In genomic region chr19:13951799-13952153, GRCh38 we compare ENCODE assay signal across 8 cellular contexts. TPM values are rescaled to one million over a fixed set of nuclear protein-coding genes. Genes with fewer than 3 reads are reported as not detected.
DNase-seq lines count a peak whose midpoint lies in the region; ATAC-seq, FAIRE-seq and TF ChIP-seq lines count a peak whose summit lies in the region.

No MANE protein-coding gene starts in this region.

- peaks cover 20% of the 10 kb centered on the region for H3K36me3 Mint-ChIP-seq in CD4-positive, alpha-beta T cell (ENCODE audit: low read depth)
- H3K36me3 Mint-ChIP-seq in naive B cell: no peaks in the 10 kb centered on the region

- H4K20me1 ChIP-seq in GM12878 (ENCODE audit: control insufficient read depth, insufficient read depth): no peaks in the 10 kb centered on the region

- no peak for TF ChIP-seq CTCF in CD4-positive, alpha-beta T cell (IDR thresholded peaks at IDR 0.05)
- TF ChIP-seq CTCF in HEK293 (tag by site-specific recombination; IDR thresholded peaks at IDR 0.05) (no peak), GM12878 (IDR thresholded peaks at IDR 0.05 in 2 of 3, conservative IDR thresholded peaks at IDR 0.05 in 1 of 3; ENCODE audit: control insufficient read depth in 2 of 3, extremely low read depth in 1 of 3, insufficient read depth in 1 of 3, low read depth in 3 of 3, low read length in 3 of 3) (no peak)

- no peaks in the 10 kb centered on the region for H3K9me3 Mint-ChIP-seq in CD4-positive, alpha-beta T cell
- H3K9me3 Mint-ChIP-seq in naive B cell: no peaks in the 10 kb centered on the region

- H3K4me3 ChIP-seq in HEK293 (ENCODE audit: low read depth, low read length): peak overlapping the region; percentile 37
- H3K4me3 ChIP-seq in GM12878: peak overlapping the region; percentile 61

- RAD21 ChIA-PET in GM12878 (lab: Charles Lee; ENCODE audit: unreplicated experiment): interaction anchor here (0.7 to 3.2 kb wide), 7 partner anchors 35 to 92 kb away, joined by 3 to 21 read pairs (median 6); partner anchors contain the start of genes IL27RA and RFX1

- H3K4me3 Mint-ChIP-seq in CD4-positive, alpha-beta T cell: peak overlapping the region; percentile 100
- H3K4me3 Mint-ChIP-seq in naive B cell: peak overlapping the region; percentile 89 to 98 (median 96)

- peaks cover 13% of the 10 kb centered on the region for H3K4me1 Mint-ChIP-seq in CD4-positive, alpha-beta T cell (ENCODE audit: low read depth)
- peaks cover 12 to 21% (median 19%) of the 10 kb centered on the region in 3 donors for H3K4me1 Mint-ChIP-seq in naive B cell

- H3K27ac Mint-ChIP-seq in CD4-positive, alpha-beta T cell: peak overlapping the region; percentile 97
- H3K27ac Mint-ChIP-seq in naive B cell: peak overlapping the region; percentile 88 to 98 (median 95)

- H3K4me2 ChIP-seq in GM12878 (ENCODE audit: control insufficient read depth, insufficient read depth): peak overlapping the region; percentile 95

- FAIRE-seq in GM12878 (lab: Jason Lieb, UNC): no peak

- in situ Hi-C loops in GM12878 (cut with MboI) (no loop called here), G401 (cut with HindIII; ENCODE audit: low sequenced_read_pairs) (no loop called here)

- no peak for TF ChIP-seq POLR2A in GM12878 (IDR thresholded peaks at IDR 0.05; ENCODE audit: low read depth, low read length)

- no peaks in the 10 kb centered on the region for H3K27me3 Mint-ChIP-seq in CD4-positive, alpha-beta T cell
- H3K27me3 Mint-ChIP-seq in naive B cell: no peaks in the 10 kb centered on the region

- SMC1A ChIA-PET in GM12878 (lab: Charles Lee; ENCODE audit: uncharacterized antibody, unreplicated experiment): interaction anchor here (1.0 to 2.1 kb wide), 3 partner anchors 46 to 91 kb away, joined by 3 to 9 read pairs (median 5); partner anchors contain the start of genes BRME1 and CC2D1A

- peak; percentile 3 for ATAC-seq in CD4-positive, alpha-beta T cell (ENCODE audit: poor library complexity)
- ATAC-seq in GM12878 (peak; percentile 1; the same call in 2 of the 3 replicates), naive B cell (ENCODE audit: low read depth in 2 of 2) (no peak), HG03196 (IDR thresholded peaks at IDR 0.05; ENCODE audit: unreplicated experiment) (no peak)

- peak overlapping the region; percentile 87 for H2AFZ ChIP-seq in GM12878 (ENCODE audit: control insufficient read depth, low read depth, low read length)

- H3K4me1 ChIP-seq in HEK293 (ENCODE audit: control insufficient read depth, insufficient read depth, low read length) (no peaks in the 10 kb centered on the region), GM12878 (ENCODE audit: control insufficient read depth, insufficient read depth, low read length) (peaks cover 11% of the 10 kb centered on the region)

- peak overlapping the region; percentile 51 for H3K27ac ChIP-seq in CD4-positive, alpha-beta T cell (ENCODE audit: low read depth, low read length)
- H3K27ac ChIP-seq in HEK293 (ENCODE audit: extremely low read depth, low read depth, low read length): no peak overlapping the region
- no peak overlapping the region for H3K27ac ChIP-seq in GM12878 (ENCODE audit: control insufficient read depth, insufficient read depth)

- BruUV-seq in GM12878 (replicated peaks; lab: Mats Ljungman, UMichigan): no TSS peak

- no peaks in the 10 kb centered on the region for H3K9me3 ChIP-seq in CD4-positive, alpha-beta T cell (ENCODE audit: control insufficient read depth, low read length)
- H3K9me3 ChIP-seq in HEK293 (ENCODE audit: control insufficient read depth, insufficient read depth, low read depth, low read length) (no peaks in the 10 kb centered on the region), GM12878 (replicated peaks; ENCODE audit: control insufficient read depth, insufficient read depth, low read length) (no peaks in the 10 kb centered on the region)

- intact Hi-C loops in CD4-positive, alpha-beta T cell (cut with DNase I, micrococcal nuclease): loop anchor here (1.0 to 5.0 kb wide), 9 partner anchors 35 to 129 kb away; partner anchors contain the start of genes IL27RA (in 2 of the 2), RFX1 (in 2 of the 2), BRME1 (in 1 of the 2) and CC2D1A (in 1 of the 2)
- intact Hi-C loops in GM12878 (cut with micrococcal nuclease; ENCODE audit: unreplicated experiment): loop anchor here (1.0 to 5.0 kb wide), 3 partner anchors 36 to 81 kb away; partner anchors contain the start of gene IL27RA

- TF ChIP-seq RAD21 in GM12878 (IDR thresholded peaks at IDR 0.05; ENCODE audit: insufficient read depth, low read depth, low read length): no peak

- POLR2A ChIA-PET in CD4-positive, alpha-beta T cell (lab: Charles Lee): interaction anchor here (0.6 to 4.9 kb wide), 16 partner anchors 9 to 545 kb away, joined by 3 to 74 read pairs (median 4); partner anchors contain the start of genes ASF1B, IL27RA and RFX1
- POLR2A ChIA-PET in HEK293 (lab: Yijun Ruan, JAX) (interaction anchor here (0.6 to 1.8 kb wide), 4 partner anchors 10 to 520 kb away, joined by 3 to 6 read pairs (median 4); no protein-coding TSS in a partner anchor), GM12878 (lab: Charles Lee) (interaction anchor here (0.6 to 1.0 kb wide), 2 partner anchors 35 to 52 kb away, joined by 3 to 4 read pairs; no protein-coding TSS in a partner anchor)

- H3K27me3 ChIP-seq in CD4-positive, alpha-beta T cell (ENCODE audit: control insufficient read depth, insufficient read depth, low read length): no peaks in the 10 kb centered on the region
- H3K27me3 ChIP-seq in GM12878 (replicated peaks in 1 of 2; ENCODE audit: control insufficient read depth in 2 of 2, insufficient read depth in 2 of 2, low read length in 1 of 2): no peaks in the 10 kb centered on the region

- H3K36me3 ChIP-seq in HEK293 (ENCODE audit: control insufficient read depth in 2 of 2, insufficient read depth in 1 of 2, low read length in 2 of 2): peaks cover 2 to 28% of the 10 kb centered on the region in 2 experiments; a peak in 2 of 3 replicates
- peaks cover 0 to 7% of the 10 kb centered on the region in 2 experiments; a peak in 3 of 4 replicates for H3K36me3 ChIP-seq in GM12878 (ENCODE audit: control insufficient read depth in 2 of 2, insufficient read depth in 2 of 2, low read length in 1 of 2)

- H3K79me2 ChIP-seq in GM12878 (ENCODE audit: control insufficient read depth, insufficient read depth, low read length): peaks cover 15% of the 10 kb centered on the region

- H3K9ac ChIP-seq in GM12878 (ENCODE audit: control insufficient read depth, insufficient read depth, low read length): no peak overlapping the region

- no peak for DNase-seq in CD4-positive, alpha-beta T cell
- DNase-seq in GM12878 (ENCODE audit: low read depth, low spot score): no peak
- no peak for DNase-seq in naive B cell
- DNase-seq in GDM1 (lab: John Stamatoyannopoulos, UW): no peak
- DNase-seq in NCI-H2107 treated with DMSO at 0.1 percent for 48 hours (lab: John Stamatoyannopoulos, UW; ENCODE audit: unreplicated experiment): no peak
- no peak for DNase-seq in G401 (ENCODE audit: low spot score)

- TF ChIP-seq EP300 in GM12878 (IDR thresholded peaks at IDR 0.05; ENCODE audit: borderline replicate concordance in 1 of 2, control insufficient read depth in 1 of 2, low read depth in 2 of 2, low read length in 2 of 2): no peak

- CTCF ChIA-PET in CD4-positive, alpha-beta T cell (lab: Charles Lee): interaction anchor here (0.9 to 1.7 kb wide), 4 partner anchors 72 to 107 kb away, joined by 3 to 5 read pairs (median 4); partner anchors contain the start of gene IL27RA
- CTCF ChIA-PET in HEK293 (lab: Yijun Ruan, JAX) (interaction anchor here (0.6 to 1.0 kb wide), 3 partner anchors 71 to 163 kb away, joined by 3 read pairs; no protein-coding TSS in a partner anchor), GM12878 (lab: Yijun Ruan, JAX) (interaction anchor here (0.6 to 2.9 kb wide), 6 partner anchors 53 to 178 kb away, joined by 4 to 10 read pairs (median 5); partner anchors contain the start of gene IL27RA)

- 18% methylated on average over 20 of the region's 20 CpGs for WGBS in GM12878 (ENCODE audit: insufficient coverage, insufficient replicate concordance, low lambda C conversion rate, missing lambda C conversion rate)

RNA-seq across cellular contexts. Expression of gene DCAF15, which starts 0.5 kb away (rescaled TPM):
- total RNA-seq in CD4-positive, alpha-beta T cell: 10 to 100 TPM; 84.9 to 85.0 TPM
- total RNA-seq in GM12878 (2013; cell fraction: nucleolus; rRNA removed): 26.9 and 33.4 TPM in 2 replicates
- 36.2 and 43.3 TPM in 2 replicates for total RNA-seq in GM12878 (2014; rRNA removed)
- 16.9 and 18.0 TPM in 2 replicates for total RNA-seq in GM12878 (2014; rRNA removed; fragmentation: Illumina TruSeq; extraction: Trizol)
- 58.2 and 63.4 TPM in 2 replicates for total RNA-seq in GM12878 (2021)
- polyA plus RNA-seq in GM12878 (2011; ENCODE audit: low read depth): 10.8 TPM
- 11.8 and 25.3 TPM in 2 replicates for polyA plus RNA-seq in GM12878 (2011; rRNA removed)
- polyA plus RNA-seq in GM12878 (2011; cell fraction: cytosol; rRNA removed): 27.7 and 41.9 TPM in 2 replicates
- 248 and 296 TPM in 2 replicates for polyA plus RNA-seq in GM12878 (2011; cell fraction: nucleus; rRNA removed)
- polyA plus RNA-seq in GM12878 (2012): 32.4 and 34.3 TPM in 2 replicates
- polyA plus RNA-seq in GM12878 (2014; fragmentation: Illumina TruSeq; extraction: Trizol): 11.9 and 20.9 TPM in 2 replicates
- under 1 TPM; 0.16 to 0.58 TPM for polyA plus RNA-seq in GM12878 (2014; fragmentation: Nextera tagmentation; extraction: Ambion mirVana)
- polyA plus RNA-seq in GM12878 (2014; rRNA removed): 50.1 and 55.7 TPM in 2 replicates
- polyA plus RNA-seq in GM12878 (2016; fragmentation: Nextera tagmentation; extraction: Ambion mirVana): 10 to 100 TPM; 27.9 to 29.2 TPM
- 32.3 TPM in 2 replicates for polyA minus RNA-seq in GM12878 (2011; rRNA and poly(A)+ RNA removed)
- 10.6 and 15.0 TPM in 2 replicates for polyA minus RNA-seq in GM12878 (2011; cell fraction: cytosol; rRNA and poly(A)+ RNA removed)
- 33.1 and 49.4 TPM in 2 replicates for polyA minus RNA-seq in GM12878 (2011; cell fraction: nucleus; rRNA and poly(A)+ RNA removed)
- polyA plus RNA-seq in naive B cell (ENCODE audit: low read depth in 6 of 6): 1 to 10 TPM; 3.3 to 8.5 (median 5.4) TPM
- total RNA-seq in G401 (2014; rRNA removed; shearing (Covaris generic)): 33.2 and 38.2 TPM in 2 replicates

RNA-seq across cellular contexts. Expression of gene PODNL1, which starts 13.6 kb away (rescaled TPM):
- total RNA-seq in CD4-positive, alpha-beta T cell: not detected
- not detected in 2 replicates for total RNA-seq in GM12878 (2013; cell fraction: nucleolus; rRNA removed)
- total RNA-seq in GM12878 (2014; rRNA removed): not detected in 2 replicates
- not detected in 2 replicates for total RNA-seq in GM12878 (2014; rRNA removed; fragmentation: Illumina TruSeq; extraction: Trizol)
- total RNA-seq in GM12878 (2021): not detected in 2 replicates
- polyA plus RNA-seq in GM12878 (2011; ENCODE audit: low read depth): not detected
- polyA plus RNA-seq in GM12878 (2011; rRNA removed): 0.04 TPM in 1 of 2 replicates, not detected in the other
- 0.13 and 0.15 TPM in 2 replicates for polyA plus RNA-seq in GM12878 (2011; cell fraction: cytosol; rRNA removed)
- 0.09 TPM in 1 of 2 replicates, not detected in the other for polyA plus RNA-seq in GM12878 (2011; cell fraction: nucleus; rRNA removed)
- polyA plus RNA-seq in GM12878 (2012): 0.28 and 0.37 TPM in 2 replicates
- polyA plus RNA-seq in GM12878 (2014; fragmentation: Illumina TruSeq; extraction: Trizol): not detected in 2 replicates
- not detected for polyA plus RNA-seq in GM12878 (2014; fragmentation: Nextera tagmentation; extraction: Ambion mirVana)
- not detected in 2 replicates for polyA plus RNA-seq in GM12878 (2014; rRNA removed)
- under 1 TPM in 1 of 2 experiments, not detected in 1; 0.44 TPM for polyA plus RNA-seq in GM12878 (2016; fragmentation: Nextera tagmentation; extraction: Ambion mirVana)
- polyA minus RNA-seq in GM12878 (2011; rRNA and poly(A)+ RNA removed): not detected in 2 replicates
- polyA minus RNA-seq in GM12878 (2011; cell fraction: cytosol; rRNA and poly(A)+ RNA removed): not detected in 2 replicates
- polyA minus RNA-seq in GM12878 (2011; cell fraction: nucleus; rRNA and poly(A)+ RNA removed): not detected in 2 replicates
- polyA plus RNA-seq in naive B cell (ENCODE audit: low read depth in 6 of 6): not detected
- 0.92 TPM in 1 of 2 replicates, not detected in the other for total RNA-seq in G401 (2014; rRNA removed; shearing (Covaris generic))

RNA-seq across cellular contexts. Expression of gene CC2D1A, which starts 45.8 kb away (rescaled TPM):
- total RNA-seq in CD4-positive, alpha-beta T cell: 10 to 100 TPM; 16.4 to 16.9 TPM
- total RNA-seq in GM12878 (2013; cell fraction: nucleolus; rRNA removed): 27.1 and 32.2 TPM in 2 replicates
- total RNA-seq in GM12878 (2014; rRNA removed) (13.2 and 17.3 TPM in 2 replicates), GM12878 (2014; rRNA removed; fragmentation: Illumina TruSeq; extraction: Trizol) (9.0 and 10.2 TPM in 2 replicates), GM12878 (2021) (32.7 and 36.1 TPM in 2 replicates)
- polyA plus RNA-seq in GM12878 (2011; ENCODE audit: low read depth): 5.8 TPM
- polyA plus RNA-seq in GM12878 (2011; rRNA removed) (7.4 and 11.9 TPM in 2 replicates), GM12878 (2014; fragmentation: Illumina TruSeq; extraction: Trizol) (7.3 and 14.8 TPM in 2 replicates), GM12878 (2014; fragmentation: Nextera tagmentation; extraction: Ambion mirVana) (1 to 10 TPM in 1 of 2 experiments, under 1 TPM in 1; 0.13 to 1.0 TPM), GM12878 (2014; rRNA removed) (24.9 and 28.0 TPM in 2 replicates), GM12878 (2016; fragmentation: Nextera tagmentation; extraction: Ambion mirVana) (10 to 100 TPM; 18.6 to 22.5 TPM), naive B cell (ENCODE audit: low read depth in 6 of 6) (10 to 100 TPM in 2 of 6 donors, 1 to 10 TPM in 4; 2.9 to 13.9 (median 4.3) TPM)
- 8.9 and 12.7 TPM in 2 replicates for polyA plus RNA-seq in GM12878 (2011; cell fraction: cytosol; rRNA removed)
- polyA plus RNA-seq in GM12878 (2011; cell fraction: nucleus; rRNA removed): 55.0 and 65.9 TPM in 2 replicates
- polyA plus RNA-seq in GM12878 (2012): 16.1 and 18.9 TPM in 2 replicates
- polyA minus RNA-seq in GM12878 (2011; rRNA and poly(A)+ RNA removed): 10.2 and 16.0 TPM in 2 replicates
- polyA minus RNA-seq in GM12878 (2011; cell fraction: cytosol; rRNA and poly(A)+ RNA removed): 7.2 and 8.3 TPM in 2 replicates
- 7.7 and 18.8 TPM in 2 replicates for polyA minus RNA-seq in GM12878 (2011; cell fraction: nucleus; rRNA and poly(A)+ RNA removed)
- 11.9 and 17.5 TPM in 2 replicates for total RNA-seq in G401 (2014; rRNA removed; shearing (Covaris generic))

RNA-seq across cellular contexts. Expression of gene BRME1, which starts 45.9 kb away (rescaled TPM):
- 1 to 10 TPM; 1.1 to 1.3 TPM for total RNA-seq in CD4-positive, alpha-beta T cell
- total RNA-seq in GM12878 (2013; cell fraction: nucleolus; rRNA removed): 4.1 and 4.8 TPM in 2 replicates
- total RNA-seq in GM12878 (2014; rRNA removed) (0.33 and 1.4 TPM in 2 replicates), GM12878 (2014; rRNA removed; fragmentation: Illumina TruSeq; extraction: Trizol) (0.41 and 0.72 TPM in 2 replicates), GM12878 (2021) (0.72 and 1.9 TPM in 2 replicates)
- 0.79 TPM for polyA plus RNA-seq in GM12878 (2011; ENCODE audit: low read depth)
- polyA plus RNA-seq in GM12878 (2011; rRNA removed) (1.6 and 2.2 TPM in 2 replicates), GM12878 (2014; fragmentation: Illumina TruSeq; extraction: Trizol) (0.47 and 0.67 TPM in 2 replicates), GM12878 (2014; fragmentation: Nextera tagmentation; extraction: Ambion mirVana) (under 1 TPM in 1 of 2 experiments, not detected in 1; 0.07 TPM), GM12878 (2014; rRNA removed) (1.0 and 1.9 TPM in 2 replicates), GM12878 (2016; fragmentation: Nextera tagmentation; extraction: Ambion mirVana) (1 to 10 TPM in 1 of 2 experiments, under 1 TPM in 1; 0.28 to 1.1 TPM), naive B cell (ENCODE audit: low read depth in 6 of 6) (under 1 TPM in 2 of 6 donors, not detected in 4; 0.47 to 0.51 TPM)
- polyA plus RNA-seq in GM12878 (2011; cell fraction: cytosol; rRNA removed): 3.9 and 4.8 TPM in 2 replicates
- 13.6 and 16.7 TPM in 2 replicates for polyA plus RNA-seq in GM12878 (2011; cell fraction: nucleus; rRNA removed)
- polyA plus RNA-seq in GM12878 (2012): 0.43 and 0.52 TPM in 2 replicates
- polyA minus RNA-seq in GM12878 (2011; rRNA and poly(A)+ RNA removed): 0.95 and 2.1 TPM in 2 replicates
- polyA minus RNA-seq in GM12878 (2011; cell fraction: cytosol; rRNA and poly(A)+ RNA removed): 0.80 and 2.9 TPM in 2 replicates
- 1.7 and 5.8 TPM in 2 replicates for polyA minus RNA-seq in GM12878 (2011; cell fraction: nucleus; rRNA and poly(A)+ RNA removed)
- total RNA-seq in G401 (2014; rRNA removed; shearing (Covaris generic)): 2.9 and 6.6 TPM in 2 replicates

RNA-seq across cellular contexts. Expression of gene RFX1, which starts 54.3 kb away (rescaled TPM):
- 10 to 100 TPM; 14.6 to 16.3 TPM for total RNA-seq in CD4-positive, alpha-beta T cell
- 3.1 and 3.4 TPM in 2 replicates for total RNA-seq in GM12878 (2013; cell fraction: nucleolus; rRNA removed)
- total RNA-seq in GM12878 (2014; rRNA removed) (1.1 and 2.5 TPM in 2 replicates), GM12878 (2014; rRNA removed; fragmentation: Illumina TruSeq; extraction: Trizol) (0.37 and 0.81 TPM in 2 replicates), GM12878 (2021) (8.2 and 11.0 TPM in 2 replicates)
- 0.92 TPM for polyA plus RNA-seq in GM12878 (2011; ENCODE audit: low read depth)
- polyA plus RNA-seq in GM12878 (2011; rRNA removed) (0.29 and 0.39 TPM in 2 replicates), GM12878 (2014; fragmentation: Illumina TruSeq; extraction: Trizol) (0.11 and 0.79 TPM in 2 replicates), GM12878 (2014; fragmentation: Nextera tagmentation; extraction: Ambion mirVana) (under 1 TPM; 0.05 to 0.29 TPM), GM12878 (2014; rRNA removed) (2.6 and 3.5 TPM in 2 replicates), GM12878 (2016; fragmentation: Nextera tagmentation; extraction: Ambion mirVana) (1 to 10 TPM; 2.1 to 3.4 TPM), naive B cell (ENCODE audit: low read depth in 6 of 6) (1 to 10 TPM in 3 of 6 donors, under 1 TPM in 3; 0.27 to 2.3 (median 1.1) TPM)
- 0.88 and 1.2 TPM in 2 replicates for polyA plus RNA-seq in GM12878 (2011; cell fraction: cytosol; rRNA removed)
- polyA plus RNA-seq in GM12878 (2011; cell fraction: nucleus; rRNA removed): 5.4 and 10.0 TPM in 2 replicates
- 5.3 and 6.1 TPM in 2 replicates for polyA plus RNA-seq in GM12878 (2012)
- polyA minus RNA-seq in GM12878 (2011; rRNA and poly(A)+ RNA removed): 0.95 and 1.3 TPM in 2 replicates
- 4.8 and 6.2 TPM in 2 replicates for polyA minus RNA-seq in GM12878 (2011; cell fraction: cytosol; rRNA and poly(A)+ RNA removed)
- 1.5 and 4.6 TPM in 2 replicates for polyA minus RNA-seq in GM12878 (2011; cell fraction: nucleus; rRNA and poly(A)+ RNA removed)
- total RNA-seq in G401 (2014; rRNA removed; shearing (Covaris generic)): 1.8 and 6.0 TPM in 2 replicates

Comparison
In these comparisons a context has a peak if more than half of its experiments do, and no peak if none do; other contexts are left out.
1. ATAC-seq: peak in CD4-positive, alpha-beta T cell (single experiment) and GM12878 (single experiment); none in naive B cell (0 of 2) and HG03196 (single experiment).